ENCODE assay signal across 1 cellular context in the genomic region with DNA sequence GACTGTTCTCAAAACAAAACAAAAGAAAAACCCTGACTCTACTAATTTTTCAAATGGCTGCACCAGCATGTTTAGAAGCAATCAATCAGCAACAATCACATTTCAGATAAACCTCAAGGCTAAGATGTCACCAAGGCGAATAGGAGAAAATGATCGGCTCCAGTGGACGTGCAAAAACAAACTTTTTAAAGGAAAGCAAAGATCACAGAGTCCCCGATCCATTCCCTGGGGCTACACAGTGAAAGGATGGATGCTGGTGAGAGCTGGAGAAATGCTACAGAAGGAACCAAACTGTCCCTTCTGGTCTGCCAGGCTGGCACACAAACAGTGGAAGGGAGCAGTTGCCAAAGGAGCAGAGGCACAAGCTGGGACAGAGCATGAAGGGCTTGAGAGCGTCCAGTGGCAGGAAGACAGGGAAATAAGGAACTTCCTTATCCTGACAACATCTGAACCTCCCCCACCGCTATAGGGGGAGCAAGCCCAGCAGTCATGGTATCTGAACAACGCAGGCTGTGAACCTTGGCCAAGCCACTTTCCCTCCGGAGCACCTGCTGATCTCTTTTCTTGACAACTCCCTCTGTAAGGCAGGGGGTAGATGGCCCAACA.
TF ChIP-seq lines count a peak whose summit lies in the region.

No MANE protein-coding gene starts in this region.

TF ChIP-seq in K562, 482 proteins besides CTCF, POLR2A, EP300 and RAD21 (continued from another document):
- TF ChIP-seq, protein P1, sequence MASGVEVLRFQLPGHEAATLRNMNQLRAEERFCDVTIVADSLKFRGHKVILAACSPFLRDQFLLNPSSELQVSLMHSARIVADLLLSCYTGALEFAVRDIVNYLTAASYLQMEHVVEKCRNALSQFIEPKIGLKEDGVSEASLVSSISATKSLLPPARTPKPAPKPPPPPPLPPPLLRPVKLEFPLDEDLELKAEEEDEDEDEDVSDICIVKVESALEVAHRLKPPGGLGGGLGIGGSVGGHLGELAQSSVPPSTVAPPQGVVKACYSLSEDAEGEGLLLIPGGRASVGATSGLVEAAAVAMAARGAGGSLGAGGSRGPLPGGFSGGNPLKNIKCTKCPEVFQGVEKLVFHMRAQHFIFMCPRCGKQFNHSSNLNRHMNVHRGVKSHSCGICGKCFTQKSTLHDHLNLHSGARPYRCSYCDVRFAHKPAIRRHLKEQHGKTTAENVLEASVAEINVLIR (CRISPR knock-in tag; IDR thresholded peaks at IDR 0.05), result peak; percentile 12; the same call in 1 of the 2 replicates
- TF ChIP-seq ZFP1 (CRISPR knock-in tag; IDR thresholded peaks at IDR 0.05) (0 out of 2 replicates have a peak, but pooled peaks have one; percentile 52), TCF7L2 (IDR thresholded peaks at IDR 0.05; ENCODE audit: low read depth, low read length) (0 out of 2 replicates have a peak, but pooled peaks have one; percentile 45), ADNP (tag; IDR thresholded peaks at IDR 0.05) (peak; percentile 75; the same call in 1 of the 2 replicates), RFX1 (IDR thresholded peaks at IDR 0.05) (peak; percentile 18; the same call in 1 of the 2 replicates), PRPF4 (IDR thresholded peaks at IDR 0.05; ENCODE audit: insufficient read depth, low read depth, low read length, poor library complexity, severe bottlenecking) (no peak), MBD2 (IDR thresholded peaks at IDR 0.05; ENCODE audit: borderline replicate concordance, low read depth) (peak; percentile 89), GATAD2B (IDR thresholded peaks at IDR 0.05; ENCODE audit: borderline replicate concordance) (peak; percentile 70), NR2C1 (IDR thresholded peaks at IDR 0.05) (peak; percentile 52; the same call in 1 of the 2 replicates), NR2C1 (tag; IDR thresholded peaks at IDR 0.05) (peak; percentile 83), ZNF175 (CRISPR knock-in tag; IDR thresholded peaks at IDR 0.05; ENCODE audit: low read depth) (peak; percentile 89), NELFE (IDR thresholded peaks at IDR 0.05; ENCODE audit: insufficient read depth, insufficient read length) (no peak), NCOA2 (IDR thresholded peaks at IDR 0.05; ENCODE audit: partially characterized antibody in 2 of 2) (peak in 1 of 2 experiments; percentile 73), ZNF274 (IDR thresholded peaks at IDR 0.05; ENCODE audit: borderline replicate concordance, low read depth, low read length) (peak; percentile 61), NR3C1 (CRISPR knock-in tag; IDR thresholded peaks at IDR 0.05) (no peak), ELF4 (CRISPR knock-in tag; IDR thresholded peaks at IDR 0.05) (peak; percentile 95), MIER1 (IDR thresholded peaks at IDR 0.05; ENCODE audit: low read depth) (peak; percentile 68; the same call in 1 of the 2 replicates), TAF9B (IDR thresholded peaks at IDR 0.05; ENCODE audit: partially characterized antibody) (peak; percentile 41), CHD4 (IDR thresholded peaks at IDR 0.05; ENCODE audit: insufficient read depth, insufficient replicate concordance, low read depth, low read length, poor library complexity, severe bottlenecking) (no peak), HMG20B (CRISPR knock-in tag; IDR thresholded peaks at IDR 0.05) (no peak), CBX3 (IDR thresholded peaks at IDR 0.05; ENCODE audit: borderline replicate concordance in 1 of 2, low read length in 2 of 2) (peak in 1 of 2 experiments; percentile 97; a peak in 2 of 3 replicates), EHMT2 (IDR thresholded peaks at IDR 0.05) (peak; percentile 93), NCOA1 (IDR thresholded peaks at IDR 0.05; ENCODE audit: low read depth) (peak; percentile 93), ATF1 (CRISPR knock-in tag; IDR thresholded peaks at IDR 0.05) (no peak), ATF1 (tag; IDR thresholded peaks at IDR 0.05) (peak; percentile 69), RNF2 (IDR thresholded peaks at IDR 0.05) (peak; percentile 99), PCBP1 (IDR thresholded peaks at IDR 0.05; ENCODE audit: low read depth, low read length, poor library complexity, severe bottlenecking) (no peak), ZNF830 (CRISPR knock-in tag; IDR thresholded peaks at IDR 0.05) (no peak), MTA3 (IDR thresholded peaks at IDR 0.05; ENCODE audit: borderline replicate concordance) (peak; percentile 95), ETS2 (tag; IDR thresholded peaks at IDR 0.05; ENCODE audit: borderline replicate concordance, poor library complexity, severe bottlenecking) (no peak), FOSL1 (tag; conservative IDR thresholded peaks at IDR 0.05) (peak; percentile 70), SRSF3 (IDR thresholded peaks at IDR 0.05; ENCODE audit: insufficient read depth, low read length) (no peak), RCOR1 (IDR thresholded peaks at IDR 0.05; ENCODE audit: borderline replicate concordance in 1 of 2, low read depth in 2 of 2, low read length in 2 of 2) (peak; percentile 93 to 100), SMAD3 (CRISPR knock-in tag; conservative IDR thresholded peaks at IDR 0.05) (peak; percentile 86; the same call in 1 of the 2 replicates), JUN (IDR thresholded peaks at IDR 0.05; ENCODE audit: borderline replicate concordance, low read depth, low read length) (peak; percentile 75; the same call in 1 of the 2 replicates), JUN (CRISPR knock-in tag; IDR thresholded peaks at IDR 0.05; ENCODE audit: borderline replicate concordance) (0 out of 2 replicates have a peak, but pooled peaks have one; percentile 79), SOX6 (IDR thresholded peaks at IDR 0.05) (peak; percentile 95), ZNF79 (CRISPR knock-in tag; IDR thresholded peaks at IDR 0.05; ENCODE audit: low read depth) (peak; percentile 52; the same call in 1 of the 2 replicates), NR2C2 (CRISPR knock-in tag; IDR thresholded peaks at IDR 0.05) (peak; percentile 16; the same call in 1 of the 2 replicates), NR2C2 (tag; IDR thresholded peaks at IDR 0.05) (peak; percentile 84), MYBL2 (IDR thresholded peaks at IDR 0.05; ENCODE audit: low read depth) (no peak; the same call in 1 of the 2 replicates), MYBL2 (CRISPR knock-in tag; IDR thresholded peaks at IDR 0.05; ENCODE audit: borderline replicate concordance) (no peak), NFRKB (IDR thresholded peaks at IDR 0.05; ENCODE audit: low read depth) (peak; percentile 81; the same call in 1 of the 2 replicates)
- TF ChIP-seq, protein P2, sequence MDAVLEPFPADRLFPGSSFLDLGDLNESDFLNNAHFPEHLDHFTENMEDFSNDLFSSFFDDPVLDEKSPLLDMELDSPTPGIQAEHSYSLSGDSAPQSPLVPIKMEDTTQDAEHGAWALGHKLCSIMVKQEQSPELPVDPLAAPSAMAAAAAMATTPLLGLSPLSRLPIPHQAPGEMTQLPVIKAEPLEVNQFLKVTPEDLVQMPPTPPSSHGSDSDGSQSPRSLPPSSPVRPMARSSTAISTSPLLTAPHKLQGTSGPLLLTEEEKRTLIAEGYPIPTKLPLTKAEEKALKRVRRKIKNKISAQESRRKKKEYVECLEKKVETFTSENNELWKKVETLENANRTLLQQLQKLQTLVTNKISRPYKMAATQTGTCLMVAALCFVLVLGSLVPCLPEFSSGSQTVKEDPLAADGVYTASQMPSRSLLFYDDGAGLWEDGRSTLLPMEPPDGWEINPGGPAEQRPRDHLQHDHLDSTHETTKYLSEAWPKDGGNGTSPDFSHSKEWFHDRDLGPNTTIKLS (IDR thresholded peaks at IDR 0.05; ENCODE audit: borderline replicate concordance, low read depth), result no peak
- TF ChIP-seq, protein P3, sequence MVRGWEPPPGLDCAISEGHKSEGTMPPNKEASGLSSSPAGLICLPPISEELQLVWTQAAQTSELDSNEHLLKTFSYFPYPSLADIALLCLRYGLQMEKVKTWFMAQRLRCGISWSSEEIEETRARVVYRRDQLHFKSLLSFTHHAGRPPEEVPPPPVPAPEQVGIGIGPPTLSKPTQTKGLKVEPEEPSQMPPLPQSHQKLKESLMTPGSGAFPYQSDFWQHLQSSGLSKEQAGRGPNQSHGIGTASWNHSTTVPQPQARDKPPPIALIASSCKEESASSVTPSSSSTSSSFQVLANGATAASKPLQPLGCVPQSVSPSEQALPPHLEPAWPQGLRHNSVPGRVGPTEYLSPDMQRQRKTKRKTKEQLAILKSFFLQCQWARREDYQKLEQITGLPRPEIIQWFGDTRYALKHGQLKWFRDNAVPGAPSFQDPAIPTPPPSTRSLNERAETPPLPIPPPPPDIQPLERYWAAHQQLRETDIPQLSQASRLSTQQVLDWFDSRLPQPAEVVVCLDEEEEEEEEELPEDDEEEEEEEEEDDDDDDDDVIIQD (CRISPR knock-in tag; IDR thresholded peaks at IDR 0.05), result peak; percentile 89; the same call in 1 of the 2 replicates
- TF ChIP-seq, protein P4, sequence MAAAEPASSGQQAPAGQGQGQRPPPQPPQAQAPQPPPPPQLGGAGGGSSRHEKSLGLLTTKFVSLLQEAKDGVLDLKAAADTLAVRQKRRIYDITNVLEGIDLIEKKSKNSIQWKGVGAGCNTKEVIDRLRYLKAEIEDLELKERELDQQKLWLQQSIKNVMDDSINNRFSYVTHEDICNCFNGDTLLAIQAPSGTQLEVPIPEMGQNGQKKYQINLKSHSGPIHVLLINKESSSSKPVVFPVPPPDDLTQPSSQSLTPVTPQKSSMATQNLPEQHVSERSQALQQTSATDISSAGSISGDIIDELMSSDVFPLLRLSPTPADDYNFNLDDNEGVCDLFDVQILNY (CRISPR knock-in tag; IDR thresholded peaks at IDR 0.05), result no peak
- TF ChIP-seq, protein P5, sequence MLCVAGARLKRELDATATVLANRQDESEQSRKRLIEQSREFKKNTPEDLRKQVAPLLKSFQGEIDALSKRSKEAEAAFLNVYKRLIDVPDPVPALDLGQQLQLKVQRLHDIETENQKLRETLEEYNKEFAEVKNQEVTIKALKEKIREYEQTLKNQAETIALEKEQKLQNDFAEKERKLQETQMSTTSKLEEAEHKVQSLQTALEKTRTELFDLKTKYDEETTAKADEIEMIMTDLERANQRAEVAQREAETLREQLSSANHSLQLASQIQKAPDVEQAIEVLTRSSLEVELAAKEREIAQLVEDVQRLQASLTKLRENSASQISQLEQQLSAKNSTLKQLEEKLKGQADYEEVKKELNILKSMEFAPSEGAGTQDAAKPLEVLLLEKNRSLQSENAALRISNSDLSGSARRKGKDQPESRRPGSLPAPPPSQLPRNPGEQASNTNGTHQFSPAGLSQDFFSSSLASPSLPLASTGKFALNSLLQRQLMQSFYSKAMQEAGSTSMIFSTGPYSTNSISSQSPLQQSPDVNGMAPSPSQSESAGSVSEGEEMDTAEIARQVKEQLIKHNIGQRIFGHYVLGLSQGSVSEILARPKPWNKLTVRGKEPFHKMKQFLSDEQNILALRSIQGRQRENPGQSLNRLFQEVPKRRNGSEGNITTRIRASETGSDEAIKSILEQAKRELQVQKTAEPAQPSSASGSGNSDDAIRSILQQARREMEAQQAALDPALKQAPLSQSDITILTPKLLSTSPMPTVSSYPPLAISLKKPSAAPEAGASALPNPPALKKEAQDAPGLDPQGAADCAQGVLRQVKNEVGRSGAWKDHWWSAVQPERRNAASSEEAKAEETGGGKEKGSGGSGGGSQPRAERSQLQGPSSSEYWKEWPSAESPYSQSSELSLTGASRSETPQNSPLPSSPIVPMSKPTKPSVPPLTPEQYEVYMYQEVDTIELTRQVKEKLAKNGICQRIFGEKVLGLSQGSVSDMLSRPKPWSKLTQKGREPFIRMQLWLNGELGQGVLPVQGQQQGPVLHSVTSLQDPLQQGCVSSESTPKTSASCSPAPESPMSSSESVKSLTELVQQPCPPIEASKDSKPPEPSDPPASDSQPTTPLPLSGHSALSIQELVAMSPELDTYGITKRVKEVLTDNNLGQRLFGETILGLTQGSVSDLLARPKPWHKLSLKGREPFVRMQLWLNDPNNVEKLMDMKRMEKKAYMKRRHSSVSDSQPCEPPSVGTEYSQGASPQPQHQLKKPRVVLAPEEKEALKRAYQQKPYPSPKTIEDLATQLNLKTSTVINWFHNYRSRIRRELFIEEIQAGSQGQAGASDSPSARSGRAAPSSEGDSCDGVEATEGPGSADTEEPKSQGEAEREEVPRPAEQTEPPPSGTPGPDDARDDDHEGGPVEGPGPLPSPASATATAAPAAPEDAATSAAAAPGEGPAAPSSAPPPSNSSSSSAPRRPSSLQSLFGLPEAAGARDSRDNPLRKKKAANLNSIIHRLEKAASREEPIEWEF (CRISPR knock-in tag; IDR thresholded peaks at IDR 0.05), result peak; percentile 64; the same call in 1 of the 2 replicates
- TF ChIP-seq, protein P6, sequence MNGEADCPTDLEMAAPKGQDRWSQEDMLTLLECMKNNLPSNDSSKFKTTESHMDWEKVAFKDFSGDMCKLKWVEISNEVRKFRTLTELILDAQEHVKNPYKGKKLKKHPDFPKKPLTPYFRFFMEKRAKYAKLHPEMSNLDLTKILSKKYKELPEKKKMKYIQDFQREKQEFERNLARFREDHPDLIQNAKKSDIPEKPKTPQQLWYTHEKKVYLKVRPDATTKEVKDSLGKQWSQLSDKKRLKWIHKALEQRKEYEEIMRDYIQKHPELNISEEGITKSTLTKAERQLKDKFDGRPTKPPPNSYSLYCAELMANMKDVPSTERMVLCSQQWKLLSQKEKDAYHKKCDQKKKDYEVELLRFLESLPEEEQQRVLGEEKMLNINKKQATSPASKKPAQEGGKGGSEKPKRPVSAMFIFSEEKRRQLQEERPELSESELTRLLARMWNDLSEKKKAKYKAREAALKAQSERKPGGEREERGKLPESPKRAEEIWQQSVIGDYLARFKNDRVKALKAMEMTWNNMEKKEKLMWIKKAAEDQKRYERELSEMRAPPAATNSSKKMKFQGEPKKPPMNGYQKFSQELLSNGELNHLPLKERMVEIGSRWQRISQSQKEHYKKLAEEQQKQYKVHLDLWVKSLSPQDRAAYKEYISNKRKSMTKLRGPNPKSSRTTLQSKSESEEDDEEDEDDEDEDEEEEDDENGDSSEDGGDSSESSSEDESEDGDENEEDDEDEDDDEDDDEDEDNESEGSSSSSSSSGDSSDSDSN (IDR thresholded peaks at IDR 0.05; ENCODE audit: borderline replicate concordance in 1 of 2, low read depth in 2 of 2, low read length in 2 of 2), result peak in 1 of 2 experiments; percentile 68; a peak in 1 of 4 replicates
- TF ChIP-seq, protein P7, sequence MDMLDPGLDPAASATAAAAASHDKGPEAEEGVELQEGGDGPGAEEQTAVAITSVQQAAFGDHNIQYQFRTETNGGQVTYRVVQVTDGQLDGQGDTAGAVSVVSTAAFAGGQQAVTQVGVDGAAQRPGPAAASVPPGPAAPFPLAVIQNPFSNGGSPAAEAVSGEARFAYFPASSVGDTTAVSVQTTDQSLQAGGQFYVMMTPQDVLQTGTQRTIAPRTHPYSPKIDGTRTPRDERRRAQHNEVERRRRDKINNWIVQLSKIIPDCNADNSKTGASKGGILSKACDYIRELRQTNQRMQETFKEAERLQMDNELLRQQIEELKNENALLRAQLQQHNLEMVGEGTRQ (CRISPR knock-in tag; IDR thresholded peaks at IDR 0.05), result no peak
- TF ChIP-seq, protein P8, sequence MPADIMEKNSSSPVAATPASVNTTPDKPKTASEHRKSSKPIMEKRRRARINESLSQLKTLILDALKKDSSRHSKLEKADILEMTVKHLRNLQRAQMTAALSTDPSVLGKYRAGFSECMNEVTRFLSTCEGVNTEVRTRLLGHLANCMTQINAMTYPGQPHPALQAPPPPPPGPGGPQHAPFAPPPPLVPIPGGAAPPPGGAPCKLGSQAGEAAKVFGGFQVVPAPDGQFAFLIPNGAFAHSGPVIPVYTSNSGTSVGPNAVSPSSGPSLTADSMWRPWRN (IDR thresholded peaks at IDR 0.05; ENCODE audit: low read depth), result peak; percentile 78; the same call in 1 of the 2 replicates
